In the genomic region with DNA sequence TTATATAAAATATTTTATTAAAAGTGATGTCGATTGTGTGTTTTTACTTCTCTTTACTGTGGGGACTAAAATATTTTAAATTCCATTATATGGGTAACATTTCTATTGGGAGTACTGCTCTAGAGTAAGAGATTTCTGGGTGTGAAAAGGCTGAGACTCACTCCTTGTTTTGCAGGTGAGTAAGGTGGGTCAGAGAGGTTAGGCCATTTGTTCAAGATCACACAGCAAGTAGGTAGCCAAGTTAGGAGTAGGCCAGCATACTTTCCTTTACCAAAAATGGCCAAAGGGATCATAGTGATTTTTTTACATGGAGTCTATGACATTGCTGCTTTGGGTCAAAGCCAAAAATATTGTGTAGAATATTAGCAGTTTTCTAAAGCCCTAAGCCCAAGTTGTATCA, we compare ENCODE assay signal across 12 cellular contexts.
DNase-seq lines count a peak whose midpoint lies in the region; ATAC-seq and TF ChIP-seq lines count a peak whose summit lies in the region.
"Had no signal": no experiment of that assay in that cellular context is flagged by ENCODE, and none has a peak within 500 bp of the region (broad histone marks: within the 10 kb centered on the region; RNA-seq: fewer than 3 reads in every experiment).

No MANE protein-coding gene starts in this region.

- DNase-seq in heart right ventricle (no peak), right atrium auricular region (ENCODE audit: low spot score) (no peak), tibial artery (no peak), CD1c-positive myeloid dendritic cell (ENCODE audit: extremely low spot score) (no peak), NCI-H1092 (lab: John Stamatoyannopoulos, UW) (no peak)
- DNase-seq: CD8-positive, alpha-beta T cell; Karpas-422; NCI-H1930; NCI-H510A treated with DMSO at 0.1 percent for 48 hours had no signal

- peak overlapping the region in 6 of 10 donors; percentile 7 to 65 (median 54) for H3K27ac ChIP-seq in heart right ventricle
- H3K27ac ChIP-seq in right atrium auricular region = peak overlapping the region in 1 of 2 donors; percentile 46
- H3K27ac ChIP-seq in muscle layer of duodenum (ENCODE audit: low read length) = peak overlapping the region; percentile 29
- H3K27ac ChIP-seq in tibial artery = peak overlapping the region; percentile 51 to 81

- H2AFZ ChIP-seq in Loucy (ENCODE audit: low read length) = no peak overlapping the region

- ATAC-seq in heart right ventricle = no peak
- ATAC-seq in GM21737 (IDR thresholded peaks at IDR 0.05; ENCODE audit: unreplicated experiment) = no peak
- ATAC-seq: CD8-positive, alpha-beta T cell had no signal

- TF ChIP-seq CTCF in heart right ventricle (IDR thresholded peaks at IDR 0.05) (no peak), right atrium auricular region (IDR thresholded peaks at IDR 0.05) (no peak), Loucy (conservative IDR thresholded peaks at IDR 0.05; ENCODE audit: low read length) (no peak), tibial artery (IDR thresholded peaks at IDR 0.05) (no peak)

- intact Hi-C loops in heart right ventricle (cut with DNase I) (no loop called here), tibial artery (cut with DNase I; ENCODE audit: low total_unique reads) (no loop called here)

- 94 to 100% methylated on average over 1 of the region's 1 CpG for WGBS in heart right ventricle, 2 donors

- no peak overlapping the region for H3K9ac ChIP-seq in Loucy (ENCODE audit: low read depth, low read length, poor library complexity, severe bottlenecking)

- no peaks in the 10 kb centered on the region for H3K9me3 ChIP-seq in heart right ventricle
- no peaks in the 10 kb centered on the region for H3K9me3 ChIP-seq in right atrium auricular region
- H3K9me3 ChIP-seq in Loucy (ENCODE audit: insufficient read depth, low read depth, low read length) = no peaks in the 10 kb centered on the region
- H3K9me3 ChIP-seq in muscle layer of duodenum (ENCODE audit: control insufficient read depth in 1 of 2, low read length in 2 of 2) = no peaks in the 10 kb centered on the region
- H3K9me3 ChIP-seq in tibial artery = no peaks in the 10 kb centered on the region

- no peaks in the 10 kb centered on the region for H3K9me2 ChIP-seq in Loucy (replicated peaks; ENCODE audit: low read depth, low read length)

- peak overlapping the region; percentile 55 for H3K4me2 ChIP-seq in Loucy (ENCODE audit: low read depth, low read length, poor library complexity, severe bottlenecking)

- H3K36me3 ChIP-seq in heart right ventricle (peaks cover 0 to 4% (median 0%) of the 10 kb centered on the region in 9 donors), right atrium auricular region (no peaks in the 10 kb centered on the region), Loucy (ENCODE audit: insufficient read depth, low read length) (peaks cover 20% of the 10 kb centered on the region), muscle layer of duodenum (ENCODE audit: control insufficient read depth in 1 of 2, insufficient read depth in 2 of 2, low read length in 2 of 2) (no peaks in the 10 kb centered on the region), tibial artery (peaks cover 0 to 3% (median 0%) of the 10 kb centered on the region in 3 donors)

- peaks cover 99% of the 10 kb centered on the region for H3K79me2 ChIP-seq in Loucy (ENCODE audit: insufficient read depth, low read length)

- H3K4me3 ChIP-seq in heart right ventricle (no peak overlapping the region), right atrium auricular region (no peak overlapping the region), Loucy (ENCODE audit: low read length, poor library complexity, severe bottlenecking) (no peak overlapping the region), muscle layer of duodenum (ENCODE audit: low read depth in 1 of 2, low read length in 2 of 2) (no peak overlapping the region), tibial artery (no peak overlapping the region)

- peaks cover 0 to 53% (median 36%) of the 10 kb centered on the region in 9 donors for H3K4me1 ChIP-seq in heart right ventricle
- H3K4me1 ChIP-seq in right atrium auricular region = peaks cover 0 to 30% of the 10 kb centered on the region in 2 donors
- H3K4me1 ChIP-seq in Loucy (ENCODE audit: insufficient read depth, low read length, poor library complexity, severe bottlenecking) = peaks cover 20% of the 10 kb centered on the region
- peaks cover 5 to 25% of the 10 kb centered on the region in 2 donors for H3K4me1 ChIP-seq in muscle layer of duodenum (ENCODE audit: control insufficient read depth in 1 of 2, insufficient read depth in 2 of 2, low read length in 2 of 2)
- H3K4me1 ChIP-seq in tibial artery = peaks cover 6 to 86% (median 36%) of the 10 kb centered on the region in 4 donors

- H3K27me3 ChIP-seq in heart right ventricle = no peaks in the 10 kb centered on the region
- H3K27me3 ChIP-seq in right atrium auricular region = no peaks in the 10 kb centered on the region
- H3K27me3 ChIP-seq in Loucy (ENCODE audit: insufficient read depth, low read length, poor library complexity, severe bottlenecking) = no peaks in the 10 kb centered on the region
- no peaks in the 10 kb centered on the region for H3K27me3 ChIP-seq in muscle layer of duodenum (ENCODE audit: low read depth, low read length)
- no peaks in the 10 kb centered on the region for H3K27me3 ChIP-seq in tibial artery

- H3F3A ChIP-seq in Loucy (ENCODE audit: low read depth) = no peaks in the 10 kb centered on the region

- H4K20me1 ChIP-seq in Loucy (ENCODE audit: insufficient read depth, low read length, poor library complexity, severe bottlenecking) = peaks cover 5% of the 10 kb centered on the region
